Comparison of ENCODE assay signal across 6 cellular contexts in genomic region chr11:104404776-104405175, GRCh38.
DNase-seq lines count a peak whose midpoint lies in the region; ATAC-seq and TF ChIP-seq lines count a peak whose summit lies in the region.
"Not testable (repeated sequence)": the region's sequence is repeated elsewhere in the genome, so short reads cannot be mapped to it uniquely, and the experiment has no call there.

No MANE protein-coding gene starts in this region.

- H2AK5ac ChIP-seq in H9 (ENCODE audit: insufficient read length, low read length); mesendoderm (ENCODE audit: low read length): not testable (repeated sequence)

- not testable (repeated sequence) for H2BK5ac ChIP-seq in H9 (ENCODE audit: insufficient read length, low read length); mesendoderm (ENCODE audit: low read length)

- H3K36me3 ChIP-seq in HUES6 (ENCODE audit: control insufficient read depth, insufficient read depth, low read length); PC-9 (ENCODE audit: low read depth); mesendoderm (ENCODE audit: control insufficient read depth, insufficient read depth, low read length): not testable (repeated sequence)

- not testable (repeated sequence) for H3K4me3 ChIP-seq in HUES6 (ENCODE audit: low read depth, low read length); PC-9; mesendoderm (ENCODE audit: low read length)

- not testable (repeated sequence) for H3T11ph ChIP-seq in H9 (ENCODE audit: low read length)

- not testable (repeated sequence) for H3K4ac ChIP-seq in H9 (ENCODE audit: low read depth, low read length); mesendoderm (ENCODE audit: low read depth, low read length)

- not testable (repeated sequence) for H2BK15ac ChIP-seq in H9 (ENCODE audit: low read depth, low read length); mesendoderm (replicated peaks; ENCODE audit: low read depth)

- H3K79me1 ChIP-seq in H9 (ENCODE audit: insufficient read depth, low read depth, low read length, poor library complexity, severe bottlenecking); mesendoderm (ENCODE audit: low read length): not testable (repeated sequence)

- H4K5ac ChIP-seq in H9 (ENCODE audit: insufficient read length, low read depth, low read length); mesendoderm (ENCODE audit: low read length): not testable (repeated sequence)

- H3F3A ChIP-seq in PC-9 (ENCODE audit: insufficient read depth, low read depth), result not testable (repeated sequence)

- H4K91ac ChIP-seq in H9 (ENCODE audit: insufficient read length, low read depth, low read length), result not testable (repeated sequence)

- H3K56ac ChIP-seq in H9 (ENCODE audit: insufficient read length, low read depth, low read length); mesendoderm (ENCODE audit: low read length): not testable (repeated sequence)

- intact Hi-C loops in PC-9 (cut with micrococcal nuclease; ENCODE audit: unreplicated experiment); MCF 10A (cut with micrococcal nuclease); left ventricle myocardium superior (cut with micrococcal nuclease): not testable (repeated sequence)

- not testable (repeated sequence) for H2AFZ ChIP-seq in H9 (ENCODE audit: low read length); PC-9

- H3K27me3 Mint-ChIP-seq in H9 (ENCODE audit: low read depth); MCF 10A (ENCODE audit: insufficient read depth, unreplicated experiment): not testable (repeated sequence)

- H3K14ac ChIP-seq in H9 (ENCODE audit: insufficient read depth, low read length), result not testable (repeated sequence)

- not testable (repeated sequence) for DNase-seq in H9, left ventricle myocardium superior
- DNase-seq in PC-9, result peak; percentile 41 to 74
- peak; percentile 30 for DNase-seq in MCF 10A (ENCODE audit: unreplicated experiment)
- DNase-seq in mesendoderm, result peak; percentile 49

- ATAC-seq in left ventricle myocardium superior, result peak; percentile 61

- not testable (repeated sequence) for H2BK120ac ChIP-seq in H9 (ENCODE audit: low read depth, low read length, poor library complexity, severe bottlenecking); mesendoderm (ENCODE audit: low read depth, low read length)

- TF ChIP-seq CTCF in H9 (conservative IDR thresholded peaks at IDR 0.05); PC-9 (conservative IDR thresholded peaks at IDR 0.05); MCF 10A (IDR thresholded peaks at IDR 0.05; ENCODE audit: unreplicated experiment): not testable (repeated sequence)

- not testable (repeated sequence) for H3K79me2 ChIP-seq in H9 (ENCODE audit: insufficient read depth, low read length); PC-9 (ENCODE audit: low read depth); mesendoderm (ENCODE audit: control insufficient read depth, insufficient read depth, low read length)

- H3K23me2 ChIP-seq in H9 (ENCODE audit: insufficient read length, low read depth, low read length, poor library complexity, severe bottlenecking), result not testable (repeated sequence)

- H4K20me1 ChIP-seq in H9 (ENCODE audit: control insufficient read depth, insufficient read depth, insufficient read length); PC-9 (ENCODE audit: insufficient read depth): not testable (repeated sequence)

- WGBS in H9 (ENCODE audit: extremely low coverage, insufficient read length, low lambda C conversion rate), result no CpG with 5 or more reads among the region's 2 CpGs
- no CpG with 5 or more reads among the region's 2 CpGs for whole genome bisulfite sequencing in mesendoderm (ENCODE audit: extremely low coverage, insufficient coverage, low lambda C conversion rate)

- not testable (repeated sequence) for H3K4me1 ChIP-seq in H9 (ENCODE audit: insufficient read depth, low read length); mesendoderm (ENCODE audit: control insufficient read depth, low read depth, low read length)
- H3K4me1 ChIP-seq in HUES6 (ENCODE audit: control insufficient read depth, insufficient read depth, low read length) (peaks cover 28% of the 10 kb centered on the region), PC-9 (replicated peaks; ENCODE audit: insufficient read depth) (peaks cover 59% of the 10 kb centered on the region)

- H4K8ac ChIP-seq in H9 (replicated peaks; ENCODE audit: insufficient read length, low read depth, low read length); mesendoderm (ENCODE audit: low read depth, low read length): not testable (repeated sequence)

- not testable (repeated sequence) for H3K4me2 ChIP-seq in H9 (ENCODE audit: insufficient read depth, insufficient read length, low read length); mesendoderm (ENCODE audit: low read length)
- H3K4me2 ChIP-seq in PC-9, result peak overlapping the region; percentile 27; the same call in 1 of the 2 replicates

- not testable (repeated sequence) for H3K27me3 ChIP-seq in H9 (ENCODE audit: insufficient read depth, low read length); HUES6 (ENCODE audit: control insufficient read depth, insufficient read depth, low read length); PC-9 (ENCODE audit: insufficient read depth, low read depth); mesendoderm (ENCODE audit: insufficient read depth, low read length, poor library complexity)

- not testable (repeated sequence) for H2BK20ac ChIP-seq in H9 (ENCODE audit: low read depth, low read length, poor library complexity, severe bottlenecking)

- H3K23ac ChIP-seq in H9 (ENCODE audit: insufficient read length, low read depth, low read length); mesendoderm (ENCODE audit: low read length): not testable (repeated sequence)

- peak overlapping the region in 2 of 3 experiments; percentile 34 to 89; a peak in 3 of 7 replicates for H3K27ac Mint-ChIP-seq in H9
- H3K27ac Mint-ChIP-seq in MCF 10A (ENCODE audit: low read depth, unreplicated experiment), result not testable (repeated sequence)

- POLR2A ChIA-PET in PC-9 (lab: Charles Lee; ENCODE audit: unreplicated experiment), result interaction anchor here (0.6 kb wide), 1 partner anchor 675 kb away, joined by 10 read pairs; no protein-coding TSS in a partner anchor
- POLR2A ChIA-PET in MCF 10A (lab: Yijun Ruan, JAX), result interaction anchor here (0.6 kb wide), 1 partner anchor 11 kb away, joined by 3 read pairs; no protein-coding TSS in a partner anchor

- H3K27ac ChIP-seq in H9 (ENCODE audit: insufficient read length, low read depth, low read length), result not testable (repeated sequence)
- H3K27ac ChIP-seq in HUES6 (ENCODE audit: low read depth, low read length) (peak overlapping the region; percentile 4; the same call in 1 of the 2 replicates), PC-9 (peak overlapping the region; percentile 54), mesendoderm (ENCODE audit: low read depth, low read length) (peak overlapping the region; percentile 17)

- not testable (repeated sequence) for H3K9me2 ChIP-seq in PC-9 (ENCODE audit: insufficient read depth)

- not testable (repeated sequence) for H3K4me3 Mint-ChIP-seq in H9; MCF 10A (ENCODE audit: unreplicated experiment)

- not testable (repeated sequence) for BruUV-seq in PC-9 (replicated peaks; lab: Mats Ljungman, UMichigan); MCF 10A (replicated peaks; lab: Mats Ljungman, UMichigan)

- H3K4me1 Mint-ChIP-seq in H9, result peaks cover 35 to 36% of the 10 kb centered on the region in 2 experiments
- H3K4me1 Mint-ChIP-seq in MCF 10A (ENCODE audit: insufficient read depth, unreplicated experiment), result not testable (repeated sequence)

- not testable (repeated sequence) for H3K9me3 Mint-ChIP-seq in H9; MCF 10A (ENCODE audit: unreplicated experiment)

- H3K18ac ChIP-seq in H9 (ENCODE audit: insufficient read length, low read depth, low read length); mesendoderm (ENCODE audit: low read length): not testable (repeated sequence)

- not testable (repeated sequence) for H2BK12ac ChIP-seq in H9 (ENCODE audit: insufficient read length, low read depth, low read length)

- not testable (repeated sequence) for H3K9me3 ChIP-seq in H9 (ENCODE audit: control insufficient read depth, low read depth, low read length); HUES6 (ENCODE audit: control insufficient read depth, insufficient read depth, low read depth, low read length)
- peaks cover 31% of the 10 kb centered on the region for H3K9me3 ChIP-seq in PC-9 (ENCODE audit: insufficient read depth, low read depth)

- CTCF ChIA-PET in PC-9 (lab: Charles Lee); MCF 10A (lab: Yijun Ruan, JAX): not testable (repeated sequence)

- H3K36me3 Mint-ChIP-seq in H9 (ENCODE audit: insufficient read depth in 1 of 3, low read depth in 3 of 3); MCF 10A (ENCODE audit: insufficient read depth, unreplicated experiment): not testable (repeated sequence)

- not testable (repeated sequence) for H3K9ac ChIP-seq in H9 (ENCODE audit: extremely low read depth, insufficient read length, low read length); HUES6 (ENCODE audit: low read length); mesendoderm (ENCODE audit: low read length)
